In the genomic region with DNA sequence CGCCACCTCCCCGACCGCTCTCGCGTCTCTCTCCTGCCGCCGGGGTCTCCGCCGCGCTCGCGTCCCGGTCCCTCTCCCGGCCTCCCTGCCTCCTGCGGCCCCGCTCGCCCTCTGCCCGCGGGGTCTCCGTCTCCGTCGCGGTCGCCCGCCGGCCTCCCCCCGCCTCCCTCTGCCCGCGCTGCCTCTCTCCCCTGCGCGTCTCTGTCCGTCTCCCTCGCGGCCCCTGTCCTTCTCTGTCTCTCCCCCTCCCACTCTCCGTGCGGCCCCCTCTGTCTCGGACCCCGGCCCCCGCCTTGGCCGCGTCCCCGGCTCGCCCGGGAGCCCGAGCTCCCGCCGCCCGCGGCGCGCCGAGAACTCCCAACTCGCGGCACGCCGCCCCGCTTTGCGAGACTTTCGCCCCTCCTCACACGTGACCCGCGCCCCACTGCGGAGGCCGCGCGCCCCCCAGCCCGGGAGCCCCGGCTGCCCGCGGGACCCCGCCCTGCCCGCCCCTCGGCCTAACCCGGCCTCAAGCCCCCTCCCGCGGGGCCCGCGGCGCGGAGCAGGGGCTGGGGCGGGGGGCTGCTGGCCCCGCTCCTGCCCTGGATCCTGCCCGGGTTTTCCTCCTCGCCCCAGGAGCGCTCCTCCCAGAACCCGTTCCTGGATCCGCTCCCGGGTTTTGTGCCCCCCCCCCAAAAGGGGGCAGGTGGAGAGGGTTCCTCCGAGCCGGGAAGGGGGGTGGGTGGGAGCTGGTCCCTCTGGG, we compare ENCODE assay signal across 8 cellular contexts. TPM values are rescaled to one million over a fixed set of nuclear protein-coding genes. Genes with fewer than 3 reads are reported as not detected.
DNase-seq lines count a peak whose midpoint lies in the region; ATAC-seq and TF ChIP-seq lines count a peak whose summit lies in the region.

No MANE protein-coding gene starts in this region.

- H3K4me1 ChIP-seq in mucosa of descending colon (ENCODE audit: low read depth) = peaks cover 11% of the 10 kb centered on the region

- CTCF ChIA-PET in BJ (lab: Yijun Ruan, JAX) = no interaction called here

- H3K9me3 ChIP-seq in mucosa of descending colon = no peaks in the 10 kb centered on the region

- ATAC-seq in mucosa of descending colon (peak; percentile 20), GM19455 (IDR thresholded peaks at IDR 0.05; ENCODE audit: unreplicated experiment) (no peak), HG02870 (IDR thresholded peaks at IDR 0.05; ENCODE audit: unreplicated experiment) (no peak)

- in situ Hi-C loops in T47D (cut with HindIII; ENCODE audit: low pct_unique_long_range_greater_than_20kb, low sequenced_read_pairs) = no loop called here

- TF ChIP-seq CTCF in BJ (IDR thresholded peaks at IDR 0.05; ENCODE audit: insufficient read depth, low read depth, low read length) = no peak
- no peak for TF ChIP-seq CTCF in mucosa of descending colon (IDR thresholded peaks at IDR 0.05)

- peak overlapping the region; percentile 7; the same call in 1 of the 2 replicates for H3K4me3 ChIP-seq in BJ (ENCODE audit: low read depth, low read length)
- no peak overlapping the region for H3K4me3 ChIP-seq in mucosa of descending colon

- DNase-seq in BJ (ENCODE audit: low read depth) (no peak), HuH-7 (ENCODE audit: low spot score) (peak; percentile 85), T47D (ENCODE audit: low read depth in 1 of 2, low spot score in 1 of 2) (peak; percentile 46 to 47), mucosa of descending colon (peak in 1 of 3 donors; percentile 47), HT-29 (ENCODE audit: low spot score) (no peak)
- DNase-seq in effector CD4-positive, alpha-beta T cell = no peak

- H3K36me3 ChIP-seq in BJ (ENCODE audit: control insufficient read depth, insufficient read depth, low read length) (no peaks in the 10 kb centered on the region), mucosa of descending colon (ENCODE audit: low read depth) (no peaks in the 10 kb centered on the region)

- intact Hi-C loops in mucosa of descending colon (cut with DNase I, micrococcal nuclease) = no loop called here

- H3K27me3 ChIP-seq in BJ (ENCODE audit: control insufficient read depth, insufficient read depth, low read length) = peaks cover 61% of the 10 kb centered on the region

- POLR2A ChIA-PET in BJ (lab: Charles Lee) = no interaction called here

RNA-seq across cellular contexts. Expression of a gene that starts 0.7 kb away (rescaled TPM):
- polyA plus RNA-seq in BJ (2011; rRNA removed) = not detected in 2 replicates
- polyA minus RNA-seq in BJ (2011; rRNA and poly(A)+ RNA removed) = not detected in 2 replicates
- total RNA-seq in mucosa of descending colon = not detected
- total RNA-seq in HT-29 (2014; rRNA removed; shearing (Covaris generic)) = 0.08 TPM in 1 of 2 replicates, not detected in the other

RNA-seq across cellular contexts. Expression of a gene that starts 12.2 kb away (rescaled TPM):
- 150 and 222 TPM in 2 replicates for polyA plus RNA-seq in BJ (2011; rRNA removed)
- polyA minus RNA-seq in BJ (2011; rRNA and poly(A)+ RNA removed) = 63.3 and 103 TPM in 2 replicates
- 10 to 100 TPM in 2 of 3 donors, 1 to 10 TPM in 1; 4.2 to 14.4 (median 11.3) TPM for total RNA-seq in mucosa of descending colon
- total RNA-seq in HT-29 (2014; rRNA removed; shearing (Covaris generic)) = 20.0 and 31.4 TPM in 2 replicates

RNA-seq across cellular contexts. Expression of a gene that starts 50.4 kb away (rescaled TPM):
- polyA plus RNA-seq in BJ (2011; rRNA removed) = 318 and 360 TPM in 2 replicates
- 245 and 332 TPM in 2 replicates for polyA minus RNA-seq in BJ (2011; rRNA and poly(A)+ RNA removed)
- 100 to 1,000 TPM; 279 to 464 (median 363) TPM for total RNA-seq in mucosa of descending colon
- total RNA-seq in HT-29 (2014; rRNA removed; shearing (Covaris generic)) = 630 and 723 TPM in 2 replicates

Comparison
In these comparisons a context has a peak if more than half of its experiments do, and no peak if none do; other contexts are left out.
1. DNase-seq: peak in HuH-7 (single experiment) and T47D (2 of 2); none in BJ (single experiment), HT-29 (single experiment) and effector CD4-positive, alpha-beta T cell (single experiment).